Comparison of ENCODE assay signal across 23 cellular contexts in the genomic region with DNA sequence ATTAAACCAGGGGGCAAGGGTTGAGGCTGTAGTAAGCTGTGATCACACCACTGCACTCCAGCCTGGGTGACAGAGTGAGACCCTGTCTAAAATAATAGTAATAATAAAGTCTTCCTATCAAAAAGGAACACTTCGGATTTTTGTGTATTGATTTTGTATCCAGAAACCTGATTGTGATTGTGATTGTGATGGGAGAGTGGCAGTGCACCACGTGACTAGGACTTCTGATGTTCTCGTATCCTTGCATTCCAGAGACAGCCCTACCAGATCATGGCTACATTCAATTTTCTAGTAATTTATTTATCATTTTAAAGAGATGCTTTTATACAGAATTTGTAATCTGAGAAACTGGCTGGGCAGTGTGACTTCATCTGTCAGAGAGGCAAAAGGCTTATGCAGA.
"Had no signal": no experiment of that assay in that cellular context is flagged by ENCODE, and none has a peak within 500 bp of the region (broad histone marks: within the 10 kb centered on the region; RNA-seq: fewer than 3 reads in every experiment).

No MANE protein-coding gene starts in this region.

- H3K4me3 Mint-ChIP-seq: dendritic cell treated with granulocyte-macrophage colony-stimulating factor and Interleukin-4, amounts not matched to agents 40 ng/mL and 50 ng/mL, for 4 days; effector memory CD8-positive, alpha-beta T cell; endodermal cell; mesothelial cell of epicardium had no signal

- ATAC-seq: effector memory CD8-positive, alpha-beta T cell; esophagus mucosa; gastrocnemius medialis; heart right ventricle; left cardiac atrium; left lung; left ventricle myocardium superior; lower lobe of right lung; mucosa of descending colon had no signal

- H3K9me3 ChIP-seq: colonic mucosa, esophagus squamous epithelium, gastrocnemius medialis, heart right ventricle, left lung, lower lobe of right lung, mucosa of descending colon had no signal

- H3K9me3 Mint-ChIP-seq: dendritic cell treated with granulocyte-macrophage colony-stimulating factor and Interleukin-4, amounts not matched to agents 40 ng/mL and 50 ng/mL, for 4 days; effector memory CD8-positive, alpha-beta T cell; endodermal cell; mesothelial cell of epicardium had no signal

- H3K36me3 Mint-ChIP-seq: mesothelial cell of epicardium had no signal

- H3K27me3 Mint-ChIP-seq: dendritic cell treated with granulocyte-macrophage colony-stimulating factor and Interleukin-4, amounts not matched to agents 40 ng/mL and 50 ng/mL, for 4 days; effector memory CD8-positive, alpha-beta T cell had no signal

- H3K4me1 ChIP-seq: colonic mucosa had no signal

- H3K27ac Mint-ChIP-seq: endodermal cell, mesothelial cell of epicardium had no signal

- H3K27me3 ChIP-seq: colonic mucosa, esophagus squamous epithelium, gastrocnemius medialis, heart right ventricle had no signal

- H3K4me3 ChIP-seq: colonic mucosa, esophagus squamous epithelium, gastrocnemius medialis, heart right ventricle, left lung, lower lobe of right lung, mucosa of descending colon had no signal

- H3K27ac ChIP-seq: colonic mucosa, epithelial cell of prostate, esophagus squamous epithelium, gastrocnemius medialis, lower lobe of right lung had no signal

- H3K36me3 ChIP-seq: colonic mucosa, esophagus squamous epithelium, gastrocnemius medialis, heart right ventricle, left lung, lower lobe of right lung had no signal

- DNase-seq: colonic mucosa; cortex of kidney; effector CD8-positive, alpha-beta T cell; effector memory CD8-positive, alpha-beta T cell; endodermal cell; erythroblast; esophagus squamous epithelium; foreskin fibroblast; foreskin melanocyte; gastrocnemius medialis; glutamatergic neuron; heart right ventricle; hippocampal formation; left cardiac atrium; left ventricle myocardium superior; mesenchymal stem cell; mucosa of descending colon had no signal
